11 cellular contexts compared by ENCODE assay signal in genomic region chr1:42313970-42314369, GRCh38. TPM values are rescaled to one million over a fixed set of nuclear protein-coding genes. Genes with fewer than 3 reads are reported as not detected.
DNase-seq lines count a peak whose midpoint lies in the region; ATAC-seq and TF ChIP-seq lines count a peak whose summit lies in the region.
"Had no signal": no experiment of that assay in that cellular context is flagged by ENCODE, and none has a peak within 500 bp of the region (broad histone marks: within the 10 kb centered on the region; RNA-seq: fewer than 3 reads in every experiment).

No MANE protein-coding gene starts in this region.

- no peak for ATAC-seq in activated naive CD8-positive, alpha-beta T cell treated with anti-CD3 and anti-CD28 coated beads, Interleukin-2, amount 50 U/mL, for 24 hours
- no peak for ATAC-seq in activated T-helper 17 cell treated with anti-CD3 and anti-CD28 coated beads, Interleukin-2, amount 50 U/mL, for 72 hours (replicated peaks)
- no peak for ATAC-seq in GM21576 (IDR thresholded peaks at IDR 0.05; ENCODE audit: unreplicated experiment)

- no peak for DNase-seq in activated naive CD8-positive, alpha-beta T cell treated with anti-CD3 and anti-CD28 coated beads, Interleukin-2, amount 50 U/mL, for 24 hours
- DNase-seq in mesothelial cell of epicardium (ENCODE audit: low spot score in 2 of 2, unreplicated experiment in 2 of 2): no peak
- DNase-seq in type B pancreatic cell (ENCODE audit: extremely low spot score, unreplicated experiment): no peak
- no peak for DNase-seq in HK-2 (ENCODE audit: unreplicated experiment)
- DNase-seq in activated CD8-positive, alpha-beta memory T cell treated with anti-CD3 and anti-CD28 coated beads, Interleukin-2, amount 50 U/mL, for 4 hours: no peak
- DNase-seq: Peyer's patch had no signal

- H3K27ac Mint-ChIP-seq in activated naive CD8-positive, alpha-beta T cell: no peak overlapping the region
- no peak overlapping the region for H3K27ac Mint-ChIP-seq in activated naive CD8-positive, alpha-beta T cell treated with anti-CD3 and anti-CD28 coated beads, Interleukin-2, amount 50 U/mL, for 24 hours
- H3K27ac Mint-ChIP-seq in activated T-helper 17 cell treated with anti-CD3 and anti-CD28 coated beads, Interleukin-2, amount 50 U/mL, for 72 hours: peak overlapping the region; percentile 71
- peak overlapping the region; percentile 80 for H3K27ac Mint-ChIP-seq in mesothelial cell of epicardium
- peak overlapping the region; percentile 49 for H3K27ac Mint-ChIP-seq in type B pancreatic cell
- H3K27ac Mint-ChIP-seq: B cell had no signal

- peak overlapping the region; percentile 5 for H3K4me3 Mint-ChIP-seq in activated naive CD8-positive, alpha-beta T cell
- H3K4me3 Mint-ChIP-seq in activated naive CD8-positive, alpha-beta T cell treated with anti-CD3 and anti-CD28 coated beads, Interleukin-2, amount 50 U/mL, for 24 hours: no peak overlapping the region
- H3K4me3 Mint-ChIP-seq in activated T-helper 17 cell treated with anti-CD3 and anti-CD28 coated beads, Interleukin-2, amount 50 U/mL, for 72 hours: no peak overlapping the region
- H3K4me3 Mint-ChIP-seq in mesothelial cell of epicardium (no peak overlapping the region), type B pancreatic cell (no peak overlapping the region)
- H3K4me3 Mint-ChIP-seq: B cell had no signal

- H3K9me3 Mint-ChIP-seq in activated naive CD8-positive, alpha-beta T cell (ENCODE audit: low read depth): no peaks in the 10 kb centered on the region
- H3K9me3 Mint-ChIP-seq in activated naive CD8-positive, alpha-beta T cell treated with anti-CD3 and anti-CD28 coated beads, Interleukin-2, amount 50 U/mL, for 24 hours: no peaks in the 10 kb centered on the region
- H3K9me3 Mint-ChIP-seq in activated T-helper 17 cell treated with anti-CD3 and anti-CD28 coated beads, Interleukin-2, amount 50 U/mL, for 72 hours: no peaks in the 10 kb centered on the region
- H3K9me3 Mint-ChIP-seq in mesothelial cell of epicardium: no peaks in the 10 kb centered on the region
- H3K9me3 Mint-ChIP-seq in type B pancreatic cell: no peaks in the 10 kb centered on the region
- H3K9me3 Mint-ChIP-seq: CD4-positive, CD25-positive, alpha-beta regulatory T cell had no signal

- TF ChIP-seq CTCF in mesothelial cell of epicardium (IDR thresholded peaks at IDR 0.05; ENCODE audit: unreplicated experiment) (no peak), type B pancreatic cell (conservative IDR thresholded peaks at IDR 0.05) (no peak)

- no peaks in the 10 kb centered on the region for H3K27me3 Mint-ChIP-seq in activated naive CD8-positive, alpha-beta T cell
- H3K27me3 Mint-ChIP-seq in activated naive CD8-positive, alpha-beta T cell treated with anti-CD3 and anti-CD28 coated beads, Interleukin-2, amount 50 U/mL, for 24 hours: no peaks in the 10 kb centered on the region
- no peaks in the 10 kb centered on the region for H3K27me3 Mint-ChIP-seq in activated T-helper 17 cell treated with anti-CD3 and anti-CD28 coated beads, Interleukin-2, amount 50 U/mL, for 72 hours
- H3K27me3 Mint-ChIP-seq in mesothelial cell of epicardium (ENCODE audit: low read depth) (no peaks in the 10 kb centered on the region), type B pancreatic cell (no peaks in the 10 kb centered on the region)
- H3K27me3 Mint-ChIP-seq: B cell; CD4-positive, CD25-positive, alpha-beta regulatory T cell had no signal

- peaks cover 83% of the 10 kb centered on the region for H3K4me1 Mint-ChIP-seq in activated naive CD8-positive, alpha-beta T cell (ENCODE audit: low read depth)
- H3K4me1 Mint-ChIP-seq in activated naive CD8-positive, alpha-beta T cell treated with anti-CD3 and anti-CD28 coated beads, Interleukin-2, amount 50 U/mL, for 24 hours: peaks cover 74% of the 10 kb centered on the region
- peaks cover 73% of the 10 kb centered on the region for H3K4me1 Mint-ChIP-seq in activated T-helper 17 cell treated with anti-CD3 and anti-CD28 coated beads, Interleukin-2, amount 50 U/mL, for 72 hours
- peaks cover 48% of the 10 kb centered on the region for H3K4me1 Mint-ChIP-seq in mesothelial cell of epicardium
- H3K4me1 Mint-ChIP-seq in type B pancreatic cell (ENCODE audit: unreplicated experiment): peaks cover 55% of the 10 kb centered on the region

- peaks cover 8% of the 10 kb centered on the region for H3K36me3 Mint-ChIP-seq in activated naive CD8-positive, alpha-beta T cell
- H3K36me3 Mint-ChIP-seq in activated naive CD8-positive, alpha-beta T cell treated with anti-CD3 and anti-CD28 coated beads, Interleukin-2, amount 50 U/mL, for 24 hours (ENCODE audit: low read depth): peaks cover 14% of the 10 kb centered on the region
- H3K36me3 Mint-ChIP-seq in activated T-helper 17 cell treated with anti-CD3 and anti-CD28 coated beads, Interleukin-2, amount 50 U/mL, for 72 hours (ENCODE audit: low read depth): peaks cover 34% of the 10 kb centered on the region
- H3K36me3 Mint-ChIP-seq in mesothelial cell of epicardium (peaks cover 12% of the 10 kb centered on the region), type B pancreatic cell (peaks cover 20% of the 10 kb centered on the region)

RNA-seq across cellular contexts. Expression of gene FOXJ3, which starts 21.1 kb away (rescaled TPM):
- total RNA-seq in activated T-helper 17 cell treated with anti-CD3 and anti-CD28 coated beads, Interleukin-2, amount 50 U/mL, for 72 hours: 10 to 100 TPM; 48.8 to 53.6 TPM
- total RNA-seq in mesothelial cell of epicardium (79.7 to 82.2 TPM (median 81.6 TPM) in 3 replicates), type B pancreatic cell (ENCODE audit: low replicate concordance) (49.4 and 49.8 TPM in 2 replicates)

Comparison
In these comparisons a context has a peak if more than half of its experiments do, and no peak if none do; other contexts are left out.
1. H3K27ac Mint-ChIP-seq: peak in activated T-helper 17 cell treated with anti-CD3 and anti-CD28 coated beads, Interleukin-2, amount 50 U/mL, for 72 hours (single experiment), mesothelial cell of epicardium (single experiment) and type B pancreatic cell (single experiment); none in activated naive CD8-positive, alpha-beta T cell (single experiment) and activated naive CD8-positive, alpha-beta T cell treated with anti-CD3 and anti-CD28 coated beads, Interleukin-2, amount 50 U/mL, for 24 hours (single experiment).